9 cellular contexts compared by ENCODE assay signal in the genomic region with DNA sequence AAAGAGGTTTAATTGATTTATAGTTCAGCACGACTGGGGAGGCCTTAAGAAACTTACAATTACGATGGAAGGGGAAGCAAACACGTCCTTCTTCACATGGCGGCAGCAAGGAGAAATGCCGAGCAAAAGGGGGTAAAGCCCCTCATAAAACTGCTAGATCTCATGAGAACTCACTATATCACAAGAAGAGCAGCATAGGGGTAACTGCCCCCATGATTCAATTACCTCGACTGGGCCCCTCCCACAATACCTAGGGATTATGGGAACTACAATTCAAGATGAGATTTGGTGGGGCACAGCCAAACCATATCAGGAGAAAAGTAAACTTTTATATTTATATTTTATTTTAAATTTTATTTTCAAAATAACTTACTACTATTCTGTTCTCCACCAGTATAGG.
"Had no signal": no experiment of that assay in that cellular context is flagged by ENCODE, and none has a peak within 500 bp of the region (broad histone marks: within the 10 kb centered on the region; RNA-seq: fewer than 3 reads in every experiment).

No MANE protein-coding gene starts in this region.

- DNase-seq: GM23248, GOT3, H7, H9, HCEC 1CT, HFFc6 had no signal

- H3K36me3 ChIP-seq: HAP-1 had no signal

- H3K4me3 ChIP-seq: GM23248, GM23338, HAP-1 had no signal

- ATAC-seq: GM23338, HCT116 had no signal

- H3K4me1 ChIP-seq: HAP-1 had no signal
